23 cellular contexts compared by ENCODE assay signal in genomic region chr3:97934980-97935695, GRCh38. TPM values are rescaled to one million over a fixed set of nuclear protein-coding genes. Genes with fewer than 3 reads are reported as not detected.
DNase-seq lines count a peak whose midpoint lies in the region; ATAC-seq and FAIRE-seq lines count a peak whose summit lies in the region.
"Had no signal": no experiment of that assay in that cellular context is flagged by ENCODE, and none has a peak within 500 bp of the region (broad histone marks: within the 10 kb centered on the region; RNA-seq: fewer than 3 reads in every experiment).

No MANE protein-coding gene starts in this region.

- no peak overlapping the region for H3K4me3 Mint-ChIP-seq in stimulated activated naive CD8-positive, alpha-beta T cell treated with anti-CD3 and anti-CD28 coated beads, Interleukin-15, amount 100 ng/mL, for 72 hours
- no peak overlapping the region for H3K4me3 Mint-ChIP-seq in activated T-helper 17 cell treated with anti-CD3 and anti-CD28 coated beads, Interleukin-2, amount 50 U/mL, for 72 hours
- H3K4me3 Mint-ChIP-seq: CD14-positive monocyte; CD4-positive, alpha-beta memory T cell; CD4-positive, CD25-positive, alpha-beta regulatory T cell; CD8-positive, alpha-beta memory T cell had no signal

- peaks cover 54% of the 10 kb centered on the region for H3K36me3 Mint-ChIP-seq in activated T-helper 17 cell treated with anti-CD3 and anti-CD28 coated beads, Interleukin-2, amount 50 U/mL, for 72 hours (ENCODE audit: low read depth)

- ATAC-seq in stimulated activated naive CD8-positive, alpha-beta T cell treated with anti-CD3 and anti-CD28 coated beads, Interleukin-15, amount 100 ng/mL, for 72 hours = peak; percentile 35
- no peak for ATAC-seq in stimulated activated naive CD8-positive, alpha-beta T cell treated with anti-CD3 and anti-CD28 coated beads, Interleukin-15, Interleukin-2, amounts not matched to agents 100 U/mL and 50 U/mL, for 24 hours
- peak; percentile 70 for ATAC-seq in activated T-helper 17 cell treated with anti-CD3 and anti-CD28 coated beads, Interleukin-2, amount 50 U/mL, for 72 hours (replicated peaks)

- no peaks in the 10 kb centered on the region for H3K27me3 Mint-ChIP-seq in stimulated activated naive CD8-positive, alpha-beta T cell treated with anti-CD3 and anti-CD28 coated beads, Interleukin-15, amount 100 ng/mL, for 72 hours
- H3K27me3 Mint-ChIP-seq in activated T-helper 17 cell treated with anti-CD3 and anti-CD28 coated beads, Interleukin-2, amount 50 U/mL, for 72 hours = no peaks in the 10 kb centered on the region
- H3K27me3 Mint-ChIP-seq: CD4-positive, alpha-beta memory T cell; CD4-positive, CD25-positive, alpha-beta regulatory T cell had no signal

- no peak overlapping the region for H3K27ac Mint-ChIP-seq in stimulated activated naive CD8-positive, alpha-beta T cell treated with anti-CD3 and anti-CD28 coated beads, Interleukin-15, amount 100 ng/mL, for 72 hours
- H3K27ac Mint-ChIP-seq in activated T-helper 17 cell treated with anti-CD3 and anti-CD28 coated beads, Interleukin-2, amount 50 U/mL, for 72 hours = peak overlapping the region; percentile 63

- H3K9me3 ChIP-seq in small intestine (ENCODE audit: control insufficient read depth, low read depth) = no peaks in the 10 kb centered on the region
- H3K9me3 ChIP-seq: BE2C, BLaER1 had no signal

- peaks cover 11% of the 10 kb centered on the region for H3K4me1 Mint-ChIP-seq in stimulated activated naive CD8-positive, alpha-beta T cell treated with anti-CD3 and anti-CD28 coated beads, Interleukin-15, amount 100 ng/mL, for 72 hours
- peaks cover 11% of the 10 kb centered on the region for H3K4me1 Mint-ChIP-seq in activated T-helper 17 cell treated with anti-CD3 and anti-CD28 coated beads, Interleukin-2, amount 50 U/mL, for 72 hours
- H3K4me1 Mint-ChIP-seq: CD14-positive monocyte had no signal

- FAIRE-seq in small intestine (lab: Jason Lieb, UNC) = no peak
- FAIRE-seq: G401.6, GM12891, GM19239 had no signal

- H3K36me3 ChIP-seq in small intestine (ENCODE audit: control insufficient read depth in 2 of 2, insufficient read depth in 2 of 2, low read length in 2 of 2) = peaks cover 0 to 5% of the 10 kb centered on the region in 2 donors

- no peak for DNase-seq in stimulated activated naive CD8-positive, alpha-beta T cell treated with anti-CD3 and anti-CD28 coated beads, Interleukin-15, amount 100 ng/mL, for 72 hours
- DNase-seq in stimulated activated naive CD8-positive, alpha-beta T cell treated with anti-CD3 and anti-CD28 coated beads, Interleukin-15, Interleukin-2, amounts not matched to agents 100 U/mL and 50 U/mL, for 24 hours = no peak
- DNase-seq in putamen (ENCODE audit: low spot score) (peak; percentile 75), DMS53 (lab: John Stamatoyannopoulos, UW) (no peak), small intestine (no peak)
- DNase-seq in activated CD4-positive, alpha-beta T cell treated with anti-CD3 and anti-CD28 coated beads for 1 hour = no peak
- DNase-seq: 8988T; ACHN; BE2C; C1 segment of cervical spinal cord; CD4-positive, alpha-beta memory T cell; CD4-positive, CD25-positive, alpha-beta regulatory T cell; CD8-positive, alpha-beta memory T cell; COR-L47; DMS 273 treated with DMSO at 0.1 percent for 48 hours; DMS153; GF-D8 had no signal

- no peak overlapping the region for H3K4me3 ChIP-seq in small intestine (ENCODE audit: low read depth in 1 of 2, low read length in 2 of 2)
- H3K4me3 ChIP-seq: BLaER1 had no signal

- no peaks in the 10 kb centered on the region for H3K27me3 ChIP-seq in small intestine (ENCODE audit: control insufficient read depth in 2 of 2, insufficient read depth in 2 of 2, low read length in 2 of 2)
- H3K27me3 ChIP-seq: BE2C, BLaER1 had no signal

- H3K9me3 Mint-ChIP-seq in stimulated activated naive CD8-positive, alpha-beta T cell treated with anti-CD3 and anti-CD28 coated beads, Interleukin-15, amount 100 ng/mL, for 72 hours = peaks cover 0 to 6% of the 10 kb centered on the region in 2 donors
- H3K9me3 Mint-ChIP-seq in activated T-helper 17 cell treated with anti-CD3 and anti-CD28 coated beads, Interleukin-2, amount 50 U/mL, for 72 hours = peaks cover 7% of the 10 kb centered on the region

- no peaks in the 10 kb centered on the region for H3K4me1 ChIP-seq in small intestine (ENCODE audit: control insufficient read depth in 2 of 2, insufficient read depth in 1 of 2, low read depth in 1 of 2, low read length in 1 of 2)
- H3K4me1 ChIP-seq: BE2C, BLaER1 had no signal

- no peak overlapping the region for H3K27ac ChIP-seq in small intestine (ENCODE audit: low read depth in 1 of 2, low read length in 1 of 2)
- H3K27ac ChIP-seq: BLaER1 had no signal

- WGBS in small intestine, 3 donors = 93 to 95% (median 95%) methylated on average over 3 of the region's 3 CpGs

RNA-seq across cellular contexts. Expression of gene RIOX2, which starts 37.1 kb away (rescaled TPM):
- 10 to 100 TPM; 28.0 to 61.5 TPM for total RNA-seq in activated T-helper 17 cell treated with anti-CD3 and anti-CD28 coated beads, Interleukin-2, amount 50 U/mL, for 72 hours
- polyA plus RNA-seq in small intestine = 10 to 100 TPM in 1 of 3 donors, 1 to 10 TPM in 2; 5.6 to 15.2 (median 5.9) TPM
